1 cellular context compared by ENCODE assay signal in genomic region chr15:70741677-70742293, GRCh38.
TF ChIP-seq lines count a peak whose summit lies in the region.

No MANE protein-coding gene starts in this region.

TF ChIP-seq in HEK293, 187 proteins besides CTCF, POLR2A, EP300 and RAD21 (continued from another document and continues in another):
- peak; percentile 32; the same call in 1 of the 2 replicates for TF ChIP-seq ZNF398 (tag by site-specific recombination; IDR thresholded peaks at IDR 0.05)
- TF ChIP-seq ZNF777 (tag by site-specific recombination; IDR thresholded peaks at IDR 0.05; ENCODE audit: borderline replicate concordance), result no peak
- 0 out of 2 replicates have a peak, but pooled peaks have one; percentile 47 for TF ChIP-seq ZBTB1 (tag by site-specific recombination; IDR thresholded peaks at IDR 0.05)
- no peak for TF ChIP-seq ZNF571 (tag by site-specific recombination; IDR thresholded peaks at IDR 0.05)
- 0 out of 2 replicates have a peak, but pooled peaks have one; percentile 18 for TF ChIP-seq ZNF518A (tag by site-specific recombination; conservative IDR thresholded peaks at IDR 0.05; ENCODE audit: low read depth)
- no peak for TF ChIP-seq ZNF623 (tag by site-specific recombination; IDR thresholded peaks at IDR 0.05)
- peak; percentile 76 for TF ChIP-seq PRDM1 (tag by site-specific recombination; IDR thresholded peaks at IDR 0.05)
- TF ChIP-seq ZNF133 (tag by site-specific recombination; IDR thresholded peaks at IDR 0.05), result no peak
- TF ChIP-seq SCRT1 (tag by site-specific recombination; IDR thresholded peaks at IDR 0.05; ENCODE audit: borderline replicate concordance), result 0 out of 2 replicates have a peak, but pooled peaks have one; percentile 16
- TF ChIP-seq ZNF664 (tag by site-specific recombination; IDR thresholded peaks at IDR 0.05), result peak; percentile 99
- TF ChIP-seq ZBTB10 (tag by site-specific recombination; IDR thresholded peaks at IDR 0.05), result no peak
- no peak for TF ChIP-seq ZNF175 (tag by site-specific recombination; IDR thresholded peaks at IDR 0.05)
- no peak for TF ChIP-seq ZNF311 (tag by site-specific recombination; IDR thresholded peaks at IDR 0.05; ENCODE audit: borderline replicate concordance)
- TF ChIP-seq KLF1 (tag by site-specific recombination; IDR thresholded peaks at IDR 0.05), result peak; percentile 82
- TF ChIP-seq ZBTB20 (tag by site-specific recombination; IDR thresholded peaks at IDR 0.05), result no peak
- no peak for TF ChIP-seq ZBTB8A (tag by site-specific recombination; IDR thresholded peaks at IDR 0.05)
- TF ChIP-seq OSR2 (tag by site-specific recombination; IDR thresholded peaks at IDR 0.05), result peak; percentile 54; the same call in 1 of the 2 replicates
- TF ChIP-seq ZEB2 (tag by site-specific recombination; IDR thresholded peaks at IDR 0.05), result peak; percentile 87
- no peak for TF ChIP-seq ELK4 (IDR thresholded peaks at IDR 0.05; ENCODE audit: borderline replicate concordance, low read depth, low read length)
- no peak for TF ChIP-seq ZNF585B (tag by site-specific recombination; IDR thresholded peaks at IDR 0.05)
- TF ChIP-seq PRDM10 (tag by site-specific recombination; IDR thresholded peaks at IDR 0.05), result peak; percentile 35; the same call in 1 of the 2 replicates
- no peak for TF ChIP-seq ZBTB26 (tag by site-specific recombination; optimal IDR thresholded peaks at IDR 0.05)
- no peak for TF ChIP-seq ZNF837 (tag by site-specific recombination; IDR thresholded peaks at IDR 0.05)
- TF ChIP-seq ZNF184 (tag by site-specific recombination; IDR thresholded peaks at IDR 0.05), result peak; percentile 74; the same call in 1 of the 2 replicates
- TF ChIP-seq KLF17 (tag by site-specific recombination; IDR thresholded peaks at IDR 0.05), result peak; percentile 72; the same call in 1 of the 2 replicates
- TF ChIP-seq ZNF324 (tag by site-specific recombination; IDR thresholded peaks at IDR 0.05), result 0 out of 2 replicates have a peak, but pooled peaks have one; percentile 19
- TF ChIP-seq KLF8 (tag by site-specific recombination; IDR thresholded peaks at IDR 0.05), result peak; percentile 51; the same call in 1 of the 2 replicates
- no peak for TF ChIP-seq ATF2 (tag by site-specific recombination; IDR thresholded peaks at IDR 0.05; ENCODE audit: low read depth)
- TF ChIP-seq WT1 (tag by site-specific recombination; IDR thresholded peaks at IDR 0.05), result peak; percentile 49; the same call in 1 of the 2 replicates
- TF ChIP-seq ZNF26 (tag by site-specific recombination; IDR thresholded peaks at IDR 0.05), result no peak
- TF ChIP-seq HIC1 (tag by site-specific recombination; IDR thresholded peaks at IDR 0.05), result peak; percentile 42; the same call in 1 of the 2 replicates
